8 cellular contexts compared by ENCODE assay signal in the genomic region with DNA sequence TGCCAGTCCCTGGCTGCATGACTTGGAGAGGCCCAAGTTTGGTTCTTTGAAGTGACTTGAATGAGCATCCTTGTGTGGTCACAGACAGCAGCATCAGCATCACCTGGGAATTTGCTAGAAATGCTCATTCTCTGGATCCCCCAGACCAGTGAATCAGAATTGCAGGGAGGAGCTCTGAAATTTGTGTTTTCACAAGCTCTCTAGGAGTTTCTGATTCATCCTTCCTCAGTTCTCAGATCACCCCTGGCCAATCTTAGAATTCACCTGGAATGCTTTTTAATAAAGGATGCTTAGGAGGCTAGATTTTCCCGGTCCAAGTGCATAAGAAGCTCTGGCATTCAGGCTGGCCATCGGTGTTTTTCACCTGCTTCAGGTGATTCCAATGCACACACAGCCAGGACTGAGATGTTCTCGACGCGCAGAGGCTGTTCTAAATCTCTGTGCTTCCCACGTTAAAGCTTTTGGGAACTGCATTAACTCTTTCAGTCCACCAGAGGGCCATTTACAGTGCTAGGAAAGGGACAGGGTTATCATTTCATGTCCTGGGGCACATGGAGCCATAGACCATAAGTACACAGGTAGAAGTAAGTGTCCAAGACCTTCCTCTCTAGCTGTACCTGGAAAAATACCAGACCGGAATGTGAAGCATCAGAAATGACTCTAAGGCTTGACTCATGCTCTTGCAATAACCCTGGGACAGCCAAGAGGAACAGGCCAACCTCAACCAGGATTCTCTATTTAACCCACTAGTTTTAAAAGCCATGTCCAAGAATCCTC.
A peak's percentile ranks its signal among the peaks of the same experiment; 100 is the strongest.
DNase-seq lines count a peak whose midpoint lies in the region; ATAC-seq and TF ChIP-seq lines count a peak whose summit lies in the region.

No MANE protein-coding gene starts in this region.

- peaks cover 0 to 7% (median 1%) of the 10 kb centered on the region in 3 donors for H3K4me1 Mint-ChIP-seq in T-cell

- no peak overlapping the region for H3K27ac Mint-ChIP-seq in T-cell

- peak; percentile 49 for TF ChIP-seq CTCF in GM20000 (IDR thresholded peaks at IDR 0.05; ENCODE audit: extremely low read depth, missing control alignments)

- H3K9me3 Mint-ChIP-seq in T-cell: no peaks in the 10 kb centered on the region

- POLR2A ChIA-PET in T-cell (lab: Charles Lee): no interaction called here

- peaks cover 23 to 26% of the 10 kb centered on the region in 2 donors for H3K27me3 Mint-ChIP-seq in T-cell

- CTCF ChIA-PET in T-cell (lab: Charles Lee): interaction anchor here in 1 of 2 donors (0.5 kb wide), 1 partner anchor 46 kb away, joined by 5 read pairs; no protein-coding TSS in a partner anchor

- no peak overlapping the region for H3K4me3 Mint-ChIP-seq in T-cell

- H3K36me3 Mint-ChIP-seq in T-cell: no peaks in the 10 kb centered on the region

- DNase-seq in COLO829 (ENCODE audit: low spot score): peak; percentile 20
- DNase-seq in GM20000 (ENCODE audit: low spot score): peak; percentile 41
- peak; percentile 52 for DNase-seq in RKO (ENCODE audit: low spot score)
- peak; percentile 20 for DNase-seq in hepatic stellate cell (ENCODE audit: low spot score)
- DNase-seq in globus pallidus (ENCODE audit: low spot score): no peak
- no peak for DNase-seq in stimulated activated CD4-positive, alpha-beta T cell treated with anti-CD3 and anti-CD28 coated beads, Interleukin-4, amount 100 ng/mL, for 1 hour
- DNase-seq in T-cell: no peak
- DNase-seq in activated T-cell treated with anti-CD3 and anti-CD28 coated beads, Interleukin-2, amount 50 U/mL, for 1 hour: no peak

- no peak for ATAC-seq in T-cell (replicated peaks in 1 of 4)

Comparison
In these comparisons a context has a peak if more than half of its experiments do, and no peak if none do; other contexts are left out.
1. DNase-seq: peak in COLO829 (single experiment), GM20000 (single experiment), RKO (single experiment) and hepatic stellate cell (single experiment); none in globus pallidus (single experiment), stimulated activated CD4-positive, alpha-beta T cell treated with anti-CD3 and anti-CD28 coated beads, Interleukin-4, amount 100 ng/mL, for 1 hour (single experiment), T-cell (0 of 34) and activated T-cell treated with anti-CD3 and anti-CD28 coated beads, Interleukin-2, amount 50 U/mL, for 1 hour (single experiment).